1 cellular context compared by ENCODE assay signal in genomic region chr20:46174469-46175126, GRCh38.
A peak's percentile ranks its signal among the peaks of the same experiment; 100 is the strongest.
TF ChIP-seq lines count a peak whose summit lies in the region.

No MANE protein-coding gene starts in this region.

TF ChIP-seq in HepG2, 621 proteins besides CTCF, POLR2A, EP300 and RAD21 (continued from another document):
- TF ChIP-seq ZNF574 (CRISPR knock-in tag; IDR thresholded peaks at IDR 0.05) (peak; percentile 47), CREB1 (IDR thresholded peaks at IDR 0.05) (peak; percentile 13; the same call in 1 of the 2 replicates), CREB1 (CRISPR knock-in tag; IDR thresholded peaks at IDR 0.05) (no peak), YY1 (IDR thresholded peaks at IDR 0.05; ENCODE audit: insufficient read depth, insufficient replicate concordance, low read depth, low read length) (peak; percentile 51), ZNF691 (CRISPR knock-in tag; IDR thresholded peaks at IDR 0.05; ENCODE audit: borderline replicate concordance, low read depth) (peak; percentile 51; the same call in 1 of the 2 replicates), GPBP1L1 (CRISPR knock-in tag; IDR thresholded peaks at IDR 0.05) (no peak), ZNF235 (CRISPR knock-in tag; IDR thresholded peaks at IDR 0.05; ENCODE audit: borderline replicate concordance) (no peak), JUNB (CRISPR knock-in tag; IDR thresholded peaks at IDR 0.05; ENCODE audit: borderline replicate concordance) (no peak), ZFP90 (CRISPR knock-in tag; IDR thresholded peaks at IDR 0.05; ENCODE audit: borderline replicate concordance) (no peak), MXD1 (CRISPR knock-in tag; IDR thresholded peaks at IDR 0.05) (0 out of 2 replicates have a peak, but pooled peaks have one; percentile 40), RORA (CRISPR knock-in tag; IDR thresholded peaks at IDR 0.05) (no peak), SOX13 (IDR thresholded peaks at IDR 0.05) (no peak), SOX13 (CRISPR knock-in tag; conservative IDR thresholded peaks at IDR 0.05 in 1 of 2, IDR thresholded peaks at IDR 0.05 in 1 of 2) (no peak)
